8 cellular contexts compared by ENCODE assay signal in genomic region chr1:247390116-247390791, GRCh38. TPM values are rescaled to one million over a fixed set of nuclear protein-coding genes. Genes with fewer than 3 reads are reported as not detected.
DNase-seq lines count a peak whose midpoint lies in the region; ATAC-seq, FAIRE-seq and TF ChIP-seq lines count a peak whose summit lies in the region.

No MANE protein-coding gene starts in this region.

- H3K9ac ChIP-seq in kidney (ENCODE audit: low read length in 2 of 2): no peak overlapping the region

- no peaks in the 10 kb centered on the region for H3K9me3 ChIP-seq in breast epithelium
- no peaks in the 10 kb centered on the region for H3K9me3 ChIP-seq in kidney (ENCODE audit: control insufficient read depth in 1 of 2, low read length in 2 of 2)

- H3K27ac ChIP-seq in VCaP (no peak overlapping the region), breast epithelium (no peak overlapping the region), kidney (ENCODE audit: low read depth in 2 of 2, low read length in 2 of 2) (no peak overlapping the region)

- intact Hi-C loops in breast epithelium (cut with DNase I; ENCODE audit: low total_unique reads): no loop called here
- intact Hi-C loops in kidney (cut with DNase I): no loop called here

- peak; percentile 100 for ATAC-seq in GM19025 (IDR thresholded peaks at IDR 0.05; ENCODE audit: low read depth, unreplicated experiment)
- peak; percentile 99 for ATAC-seq in HG03159 (IDR thresholded peaks at IDR 0.05; ENCODE audit: unreplicated experiment)

- peak; percentile 91 for TF ChIP-seq CTCF in AG10803 (conservative IDR thresholded peaks at IDR 0.05; ENCODE audit: low read length)
- TF ChIP-seq CTCF in VCaP (conservative IDR thresholded peaks at IDR 0.05): peak; percentile 94
- peak; percentile 33 to 81 (median 72) for TF ChIP-seq CTCF in breast epithelium (IDR thresholded peaks at IDR 0.05)
- peak; percentile 72 for TF ChIP-seq CTCF in kidney (IDR thresholded peaks at IDR 0.05; ENCODE audit: borderline replicate concordance, extremely low read depth, insufficient read depth)

- DNase-seq in AG10803 (ENCODE audit: low read depth): peak; percentile 60
- DNase-seq in NCI-H2196 treated with DMSO at 0.1 percent for 48 hours (lab: John Stamatoyannopoulos, UW; ENCODE audit: unreplicated experiment): peak; percentile 10
- DNase-seq in breast epithelium (ENCODE audit: low spot score in 2 of 2): peak; percentile 67 to 71
- DNase-seq in kidney: peak; percentile 82
- DNase-seq in stimulated activated CD4-positive, alpha-beta T cell treated with anti-CD3 and anti-CD28 coated beads, Interleukin-1b, Interleukin-23, amount 100 ng/mL, for 1 hour (ENCODE audit: low read depth in 2 of 2): peak; percentile 65 to 66

- no peaks in the 10 kb centered on the region for H3K4me1 ChIP-seq in breast epithelium
- no peaks in the 10 kb centered on the region for H3K4me1 ChIP-seq in kidney (ENCODE audit: control insufficient read depth in 1 of 2, insufficient read depth in 1 of 2, low read depth in 1 of 2, low read length in 2 of 2)

- no peak for TF ChIP-seq POLR2A in breast epithelium (IDR thresholded peaks at IDR 0.05)

- no peak for FAIRE-seq in kidney (lab: Jason Lieb, UNC)

- no peaks in the 10 kb centered on the region for H3K36me3 ChIP-seq in breast epithelium
- H3K36me3 ChIP-seq in kidney (ENCODE audit: control insufficient read depth in 1 of 2, insufficient read depth in 2 of 2, low read length in 2 of 2): no peaks in the 10 kb centered on the region

- H3K4me3 ChIP-seq in AG10803 (ENCODE audit: low read length) (peak overlapping the region; percentile 36; the same call in 1 of the 2 replicates), breast epithelium (peak overlapping the region in 2 of 3 donors; percentile 7 to 55), kidney (ENCODE audit: low read length in 2 of 2) (peak overlapping the region; percentile 35 to 52)

- no peaks in the 10 kb centered on the region for H3K27me3 ChIP-seq in breast epithelium

RNA-seq across cellular contexts. Expression of gene NLRP3, which starts 25.7 kb away (rescaled TPM):
- 1 to 10 TPM in 2 of 3 donors, under 1 TPM in 1; 0.66 to 7.8 (median 3.2) TPM for total RNA-seq in breast epithelium
- 4.0 TPM for total RNA-seq in kidney
- not detected for polyA plus RNA-seq in kidney (ENCODE audit: insufficient read depth, low read depth, low replicate concordance)

RNA-seq across cellular contexts. Expression of gene ZNF496, which starts 58.6 kb away (rescaled TPM):
- total RNA-seq in breast epithelium (10 to 100 TPM; 29.4 to 39.4 (median 31.1) TPM), kidney (27.0 TPM)
- 6.3 TPM for polyA plus RNA-seq in kidney (ENCODE audit: insufficient read depth, low read depth, low replicate concordance)

Comparison
In these comparisons a context has a peak if more than half of its experiments do, and no peak if none do; other contexts are left out.
1. DNase-seq: peak in every context shown above with its lines; median percentile 82 in kidney; 69 in breast epithelium; 66 in stimulated activated CD4-positive, alpha-beta T cell treated with anti-CD3 and anti-CD28 coated beads, Interleukin-1b, Interleukin-23, amount 100 ng/mL, for 1 hour; 60 in AG10803; 10 in NCI-H2196 treated with DMSO at 0.1 percent for 48 hours.